Comparison of ENCODE assay signal across 10 cellular contexts in the genomic region with DNA sequence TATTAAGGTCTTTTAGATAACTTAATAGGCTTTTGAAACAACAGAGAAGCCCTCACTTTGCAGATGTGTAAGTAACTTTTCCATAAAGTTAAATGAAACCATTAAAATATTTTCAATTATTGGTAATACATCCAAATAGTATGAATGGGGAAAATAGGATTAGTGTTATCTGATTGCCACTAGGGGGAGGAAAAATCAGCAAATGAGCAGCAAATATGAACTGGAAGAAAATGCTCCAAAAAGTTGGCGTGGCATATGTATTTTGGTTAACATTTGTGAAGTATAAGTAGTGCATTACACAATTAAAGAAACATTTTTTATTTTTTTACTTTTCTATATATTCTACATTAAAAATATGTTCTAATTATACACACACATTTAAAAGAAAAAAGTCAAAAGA.
DNase-seq lines count a peak whose midpoint lies in the region; ATAC-seq, FAIRE-seq and TF ChIP-seq lines count a peak whose summit lies in the region.
"Had no signal": no experiment of that assay in that cellular context is flagged by ENCODE, and none has a peak within 500 bp of the region (broad histone marks: within the 10 kb centered on the region; RNA-seq: fewer than 3 reads in every experiment).

No MANE protein-coding gene starts in this region.

- intact Hi-C loops in posterior vena cava (cut with DNase I): no loop called here

- no peaks in the 10 kb centered on the region for H3K27me3 Mint-ChIP-seq in GM23338 (ENCODE audit: insufficient read depth, low read depth, poor library complexity)
- H3K27me3 Mint-ChIP-seq in stimulated activated naive CD8-positive, alpha-beta T cell treated with anti-CD3 and anti-CD28 coated beads, Interleukin-15, amount 100 ng/mL, for 72 hours: no peaks in the 10 kb centered on the region

- H3K9me2 ChIP-seq in GM23338 (ENCODE audit: insufficient read depth): no peaks in the 10 kb centered on the region

- no peak overlapping the region for H2AFZ ChIP-seq in GM23338

- H3K79me2 ChIP-seq in GM23338 (replicated peaks; ENCODE audit: insufficient read depth): no peaks in the 10 kb centered on the region

- no peaks in the 10 kb centered on the region for H3K9me3 ChIP-seq in WERI-Rb-1 (ENCODE audit: severe bottlenecking)

- peak; percentile 62 for TF ChIP-seq CTCF in D721Med (IDR thresholded peaks at IDR 0.05; ENCODE audit: insufficient read depth, missing control alignments)
- peak; percentile 51 to 67 for TF ChIP-seq CTCF in GM23338 (conservative IDR thresholded peaks at IDR 0.05; ENCODE audit: low read depth in 2 of 2)
- TF ChIP-seq CTCF in WERI-Rb-1 (IDR thresholded peaks at IDR 0.05; ENCODE audit: low read depth, low read length): peak; percentile 13; the same call in 1 of the 2 replicates

- ATAC-seq in GM23338: no peak
- ATAC-seq in stimulated activated naive CD8-positive, alpha-beta T cell treated with anti-CD3 and anti-CD28 coated beads, Interleukin-15, amount 100 ng/mL, for 72 hours: no peak

- H3K4me2 ChIP-seq in GM23338: no peak overlapping the region

- H3K27ac ChIP-seq in GM23338 (ENCODE audit: low read depth): no peak overlapping the region
- H3K27ac ChIP-seq in WERI-Rb-1: no peak overlapping the region
- H3K27ac ChIP-seq: skin epidermis had no signal

- no peak overlapping the region for H3K4me3 Mint-ChIP-seq in GM23338
- H3K4me3 Mint-ChIP-seq in stimulated activated naive CD8-positive, alpha-beta T cell treated with anti-CD3 and anti-CD28 coated beads, Interleukin-15, amount 100 ng/mL, for 72 hours: no peak overlapping the region

- H3K9me3 Mint-ChIP-seq in GM23338: no peaks in the 10 kb centered on the region
- H3K9me3 Mint-ChIP-seq in stimulated activated naive CD8-positive, alpha-beta T cell treated with anti-CD3 and anti-CD28 coated beads, Interleukin-15, amount 100 ng/mL, for 72 hours: no peaks in the 10 kb centered on the region

- H3K4me1 ChIP-seq in GM23338 (ENCODE audit: insufficient read depth): no peaks in the 10 kb centered on the region

- DNase-seq in D721Med (ENCODE audit: insufficient read length, low spot score) (no peak), GM23338 (ENCODE audit: low spot score) (peak; percentile 14), WERI-Rb-1 (no peak), medulla oblongata (ENCODE audit: extremely low spot score) (peak; percentile 5), posterior vena cava (ENCODE audit: low spot score) (no peak)
- no peak for DNase-seq in activated CD8-positive, alpha-beta memory T cell treated with anti-CD3 and anti-CD28 coated beads, Interleukin-2, amount 50 U/mL, for 4 hours
- no peak for DNase-seq in stimulated activated naive CD8-positive, alpha-beta T cell treated with anti-CD3 and anti-CD28 coated beads, Interleukin-15, amount 100 ng/mL, for 72 hours
- DNase-seq: NCI-H1048 had no signal

- H3K36me3 ChIP-seq in GM23338 (ENCODE audit: insufficient read depth): no peaks in the 10 kb centered on the region
- H3K36me3 ChIP-seq in WERI-Rb-1: no peaks in the 10 kb centered on the region

- no peaks in the 10 kb centered on the region; the same call in 1 of the 2 replicates for H4K20me1 ChIP-seq in GM23338 (replicated peaks; ENCODE audit: insufficient read depth)

- H3K4me1 Mint-ChIP-seq in GM23338: no peaks in the 10 kb centered on the region
- H3K4me1 Mint-ChIP-seq in stimulated activated naive CD8-positive, alpha-beta T cell treated with anti-CD3 and anti-CD28 coated beads, Interleukin-15, amount 100 ng/mL, for 72 hours: no peaks in the 10 kb centered on the region

- no peaks in the 10 kb centered on the region for H3K27me3 ChIP-seq in GM23338 (ENCODE audit: insufficient read depth)
- H3K27me3 ChIP-seq in WERI-Rb-1 (ENCODE audit: insufficient read depth, low read depth, severe bottlenecking): no peaks in the 10 kb centered on the region

- H3K27ac Mint-ChIP-seq in GM23338: no peak overlapping the region
- no peak overlapping the region for H3K27ac Mint-ChIP-seq in stimulated activated naive CD8-positive, alpha-beta T cell treated with anti-CD3 and anti-CD28 coated beads, Interleukin-15, amount 100 ng/mL, for 72 hours

- no peak for FAIRE-seq in D721Med (lab: Jason Lieb, UNC)
- FAIRE-seq: G401.6 had no signal

- H3K36me3 Mint-ChIP-seq in GM23338 (ENCODE audit: low read depth): no peaks in the 10 kb centered on the region

- H3K4me3 ChIP-seq in GM23338: no peak overlapping the region
- no peak overlapping the region for H3K4me3 ChIP-seq in WERI-Rb-1 (ENCODE audit: low read depth, low read length)
- H3K4me3 ChIP-seq: skin epidermis had no signal

- no peaks in the 10 kb centered on the region for H3F3A ChIP-seq in GM23338 (replicated peaks; ENCODE audit: low read depth)

TF ChIP-seq in GM23338, 12 proteins besides CTCF, POLR2A, EP300 and RAD21 (continues in another document):
- TF ChIP-seq STAT1 (IDR thresholded peaks at IDR 0.05; ENCODE audit: unreplicated experiment): no peak
- TF ChIP-seq, protein P1, sequence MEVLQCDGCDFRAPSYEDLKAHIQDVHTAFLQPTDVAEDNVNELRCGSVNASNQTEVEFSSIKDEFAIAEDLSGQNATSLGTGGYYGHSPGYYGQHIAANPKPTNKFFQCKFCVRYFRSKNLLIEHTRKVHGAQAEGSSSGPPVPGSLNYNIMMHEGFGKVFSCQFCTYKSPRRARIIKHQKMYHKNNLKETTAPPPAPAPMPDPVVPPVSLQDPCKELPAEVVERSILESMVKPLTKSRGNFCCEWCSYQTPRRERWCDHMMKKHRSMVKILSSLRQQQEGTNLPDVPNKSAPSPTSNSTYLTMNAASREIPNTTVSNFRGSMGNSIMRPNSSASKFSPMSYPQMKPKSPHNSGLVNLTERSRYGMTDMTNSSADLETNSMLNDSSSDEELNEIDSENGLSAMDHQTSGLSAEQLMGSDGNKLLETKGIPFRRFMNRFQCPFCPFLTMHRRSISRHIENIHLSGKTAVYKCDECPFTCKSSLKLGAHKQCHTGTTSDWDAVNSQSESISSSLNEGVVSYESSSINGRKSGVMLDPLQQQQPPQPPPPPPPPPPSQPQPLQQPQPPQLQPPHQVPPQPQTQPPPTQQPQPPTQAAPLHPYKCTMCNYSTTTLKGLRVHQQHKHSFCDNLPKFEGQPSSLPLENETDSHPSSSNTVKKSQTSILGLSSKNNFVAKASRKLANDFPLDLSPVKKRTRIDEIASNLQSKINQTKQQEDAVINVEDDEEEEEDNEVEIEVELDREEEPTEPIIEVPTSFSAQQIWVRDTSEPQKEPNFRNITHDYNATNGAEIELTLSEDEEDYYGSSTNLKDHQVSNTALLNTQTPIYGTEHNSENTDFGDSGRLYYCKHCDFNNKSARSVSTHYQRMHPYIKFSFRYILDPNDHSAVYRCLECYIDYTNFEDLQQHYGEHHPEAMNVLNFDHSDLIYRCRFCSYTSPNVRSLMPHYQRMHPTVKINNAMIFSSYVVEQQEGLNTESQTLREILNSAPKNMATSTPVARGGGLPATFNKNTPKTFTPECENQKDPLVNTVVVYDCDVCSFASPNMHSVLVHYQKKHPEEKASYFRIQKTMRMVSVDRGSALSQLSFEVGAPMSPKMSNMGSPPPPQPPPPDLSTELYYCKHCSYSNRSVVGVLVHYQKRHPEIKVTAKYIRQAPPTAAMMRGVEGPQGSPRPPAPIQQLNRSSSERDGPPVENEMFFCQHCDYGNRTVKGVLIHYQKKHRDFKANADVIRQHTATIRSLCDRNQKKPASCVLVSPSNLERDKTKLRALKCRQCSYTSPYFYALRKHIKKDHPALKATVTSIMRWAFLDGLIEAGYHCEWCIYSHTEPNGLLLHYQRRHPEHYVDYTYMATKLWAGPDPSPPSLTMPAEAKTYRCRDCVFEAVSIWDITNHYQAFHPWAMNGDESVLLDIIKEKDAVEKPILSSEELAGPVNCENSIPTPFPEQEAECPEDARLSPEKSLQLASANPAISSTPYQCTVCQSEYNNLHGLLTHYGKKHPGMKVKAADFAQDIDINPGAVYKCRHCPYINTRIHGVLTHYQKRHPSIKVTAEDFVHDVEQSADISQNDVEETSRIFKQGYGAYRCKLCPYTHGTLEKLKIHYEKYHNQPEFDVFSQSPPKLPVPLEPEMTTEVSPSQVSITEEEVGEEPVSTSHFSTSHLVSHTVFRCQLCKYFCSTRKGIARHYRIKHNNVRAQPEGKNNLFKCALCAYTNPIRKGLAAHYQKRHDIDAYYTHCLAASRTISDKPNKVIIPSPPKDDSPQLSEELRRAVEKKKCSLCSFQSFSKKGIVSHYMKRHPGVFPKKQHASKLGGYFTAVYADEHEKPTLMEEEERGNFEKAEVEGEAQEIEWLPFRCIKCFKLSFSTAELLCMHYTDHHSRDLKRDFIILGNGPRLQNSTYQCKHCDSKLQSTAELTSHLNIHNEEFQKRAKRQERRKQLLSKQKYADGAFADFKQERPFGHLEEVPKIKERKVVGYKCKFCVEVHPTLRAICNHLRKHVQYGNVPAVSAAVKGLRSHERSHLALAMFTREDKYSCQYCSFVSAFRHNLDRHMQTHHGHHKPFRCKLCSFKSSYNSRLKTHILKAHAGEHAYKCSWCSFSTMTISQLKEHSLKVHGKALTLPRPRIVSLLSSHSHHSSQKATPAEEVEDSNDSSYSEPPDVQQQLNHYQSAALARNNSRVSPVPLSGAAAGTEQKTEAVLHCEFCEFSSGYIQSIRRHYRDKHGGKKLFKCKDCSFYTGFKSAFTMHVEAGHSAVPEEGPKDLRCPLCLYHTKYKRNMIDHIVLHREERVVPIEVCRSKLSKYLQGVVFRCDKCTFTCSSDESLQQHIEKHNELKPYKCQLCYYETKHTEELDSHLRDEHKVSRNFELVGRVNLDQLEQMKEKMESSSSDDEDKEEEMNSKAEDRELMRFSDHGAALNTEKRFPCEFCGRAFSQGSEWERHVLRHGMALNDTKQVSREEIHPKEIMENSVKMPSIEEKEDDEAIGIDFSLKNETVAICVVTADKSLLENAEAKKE (CRISPR knock-in tag; IDR thresholded peaks at IDR 0.05): no peak
- TF ChIP-seq EZH2phosphoT487 (IDR thresholded peaks at IDR 0.05; ENCODE audit: unreplicated experiment): no peak
- no peak for TF ChIP-seq JUNB (IDR thresholded peaks at IDR 0.05; ENCODE audit: unreplicated experiment)
- TF ChIP-seq NANOG (IDR thresholded peaks at IDR 0.05; ENCODE audit: borderline replicate concordance): no peak
- no peak for TF ChIP-seq EZH2 (IDR thresholded peaks at IDR 0.05; ENCODE audit: low read depth, unreplicated experiment)

Comparison
In these comparisons a context has a peak if more than half of its experiments do, and no peak if none do; other contexts are left out.
1. DNase-seq: peak in GM23338 (single experiment) and medulla oblongata (single experiment); none in D721Med (single experiment), WERI-Rb-1 (single experiment), posterior vena cava (single experiment), activated CD8-positive, alpha-beta memory T cell treated with anti-CD3 and anti-CD28 coated beads, Interleukin-2, amount 50 U/mL, for 4 hours (single experiment) and stimulated activated naive CD8-positive, alpha-beta T cell treated with anti-CD3 and anti-CD28 coated beads, Interleukin-15, amount 100 ng/mL, for 72 hours (0 of 2).
2. Peak in every context shown above with its lines, with median percentiles within 50 percentile points of each other: CTCF ChIP-seq.